24 cellular contexts compared by ENCODE assay signal in the genomic region with DNA sequence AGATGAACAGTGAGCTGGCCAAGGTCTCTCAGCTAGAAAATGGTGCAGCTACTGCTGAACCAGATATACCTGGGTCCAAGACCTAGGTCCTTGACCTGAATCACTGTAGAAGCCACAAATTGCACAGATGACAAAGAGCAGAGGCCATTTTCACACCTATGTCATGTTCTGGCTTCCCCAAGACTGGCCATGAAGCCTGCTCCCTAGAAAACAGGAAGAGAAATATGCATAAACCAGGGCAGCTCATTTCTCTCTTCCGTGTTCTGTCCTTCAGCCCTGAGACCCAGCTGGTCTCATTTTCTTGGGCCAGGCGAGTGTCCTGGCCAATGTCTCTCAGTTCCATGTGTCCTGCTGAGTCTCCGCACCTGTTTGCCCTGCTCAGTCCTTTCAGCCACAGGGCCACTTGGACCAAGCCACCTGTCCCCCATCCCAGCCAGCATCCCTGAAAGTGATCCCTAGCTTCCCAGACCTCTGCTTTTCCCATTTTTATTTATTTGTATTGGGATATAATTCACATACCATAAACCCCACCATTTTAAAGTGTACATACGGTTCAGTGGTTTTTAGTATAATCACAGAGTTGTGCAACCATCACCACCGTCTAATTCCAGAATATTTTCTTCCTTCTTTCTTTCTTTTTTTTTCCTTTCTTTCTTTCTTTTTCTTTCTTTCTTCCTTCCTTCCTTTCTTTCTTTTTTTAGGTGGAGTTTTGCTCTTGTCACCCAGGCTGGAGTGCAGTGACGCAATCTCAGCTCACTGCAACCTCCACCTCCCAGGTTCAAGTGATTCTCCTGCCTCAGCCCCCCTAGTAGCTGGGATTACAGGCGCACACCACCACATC. TPM values are rescaled to one million over a fixed set of nuclear protein-coding genes. Genes with fewer than 3 reads are reported as not detected.
DNase-seq lines count a peak whose midpoint lies in the region; ATAC-seq, FAIRE-seq and TF ChIP-seq lines count a peak whose summit lies in the region.
"Had no signal": no experiment of that assay in that cellular context is flagged by ENCODE, and none has a peak within 500 bp of the region (broad histone marks: within the 10 kb centered on the region; RNA-seq: fewer than 3 reads in every experiment).

No MANE protein-coding gene starts in this region.

- peaks cover 8% of the 10 kb centered on the region for H3K36me3 ChIP-seq in OCI-LY3 (replicated peaks; ENCODE audit: low read depth, low read length)
- H3K36me3 ChIP-seq: breast epithelium, ovary had no signal

- H3K27ac ChIP-seq in OCI-LY3 (ENCODE audit: low read length) = peak overlapping the region; percentile 22; the same call in 1 of the 2 replicates
- H3K27ac ChIP-seq: breast epithelium, GM23248, ovary had no signal

- peaks cover 17% of the 10 kb centered on the region for H3K4me1 ChIP-seq in OCI-LY3 (ENCODE audit: low read length)
- H3K4me1 ChIP-seq: breast epithelium, tibial nerve had no signal

- TF ChIP-seq POLR2A in GM12891 (IDR thresholded peaks at IDR 0.05; ENCODE audit: low read depth, low read length) = no peak

- no peak for FAIRE-seq in GM12891 (lab: Jason Lieb, UNC)

- no peaks in the 10 kb centered on the region for H3K27me3 Mint-ChIP-seq in activated CD4-positive, alpha-beta memory T cell treated with anti-CD3 and anti-CD28 coated beads, Interleukin-2, amount 10 ng/mL, durations not matched to agents 7 days and 5 days
- H3K27me3 Mint-ChIP-seq: activated naive CD8-positive, alpha-beta T cell had no signal

- peaks cover 15% of the 10 kb centered on the region for H3K9me3 Mint-ChIP-seq in activated CD4-positive, alpha-beta memory T cell treated with anti-CD3 and anti-CD28 coated beads, Interleukin-2, amount 10 ng/mL, durations not matched to agents 7 days and 5 days

- H3K79me2 ChIP-seq in OCI-LY3 (ENCODE audit: low read length) = no peaks in the 10 kb centered on the region

- peak overlapping the region; percentile 48 for H3K4me2 ChIP-seq in OCI-LY3 (ENCODE audit: low read length)

- TF ChIP-seq CTCF in GM20000 (IDR thresholded peaks at IDR 0.05; ENCODE audit: extremely low read depth, missing control alignments) = no peak
- TF ChIP-seq CTCF in OCI-LY3 (IDR thresholded peaks at IDR 0.05; ENCODE audit: low read depth, low read length) = no peak

- DNase-seq in GM12891 (ENCODE audit: insufficient read length, low spot score) (no peak), GM20000 (ENCODE audit: low spot score) (peak; percentile 56), myocyte (ENCODE audit: low read depth) (peak; percentile 12), GDM1 (lab: John Stamatoyannopoulos, UW) (no peak), mucosa of gallbladder (ENCODE audit: low spot score) (no peak)
- DNase-seq in activated CD4-positive, alpha-beta memory T cell treated with anti-CD3 and anti-CD28 coated beads, Interleukin-2, amount 10 ng/mL, durations not matched to agents 7 days and 5 days = no peak
- DNase-seq: activated CD4-positive, CD25-positive, alpha-beta regulatory T cell; activated CD8-positive, alpha-beta memory T cell treated with anti-CD3 and anti-CD28 coated beads, Interleukin-2, amount 50 U/mL, for 4 hours; DMS79 treated with DMSO at 0.1 percent for 48 hours; effector CD8-positive, alpha-beta T cell; GM23248; hippocampal formation; kidney glomerular epithelial cell; NCI-H2107; NCI-H69; ovary; RPMI8226; stimulated activated CD4-positive, alpha-beta T cell treated with anti-CD3 and anti-CD28 coated beads, Interleukin-4, amount 100 ng/mL, for 4 hours; T-helper 1 cell had no signal

- peak overlapping the region; percentile 55 for H2AFZ ChIP-seq in OCI-LY3 (ENCODE audit: low read depth, low read length)
- H2AFZ ChIP-seq: GM23248 had no signal

- H3K9me3 ChIP-seq in OCI-LY3 (ENCODE audit: insufficient read depth, low read length) = peaks cover 8% of the 10 kb centered on the region

- H4K20me1 ChIP-seq in OCI-LY3 (ENCODE audit: insufficient read depth, low read length) = no peaks in the 10 kb centered on the region

- H3K9ac ChIP-seq in OCI-LY3 (ENCODE audit: low read length) = no peak overlapping the region; the same call in 1 of the 2 replicates
- H3K9ac ChIP-seq: GM23248 had no signal

- 0 out of 2 replicates have a peak overlapping the region, but pooled peaks have one; percentile 10 for H3K4me3 ChIP-seq in OCI-LY3 (ENCODE audit: low read length)
- H3K4me3 ChIP-seq: breast epithelium, GM23248, ovary, tibial nerve had no signal

- H3K4me3 Mint-ChIP-seq in activated CD4-positive, alpha-beta memory T cell treated with anti-CD3 and anti-CD28 coated beads, Interleukin-2, amount 10 ng/mL, durations not matched to agents 7 days and 5 days = no peak overlapping the region
- H3K4me3 Mint-ChIP-seq: activated naive CD8-positive, alpha-beta T cell had no signal

- no peak for ATAC-seq in GM18861 (IDR thresholded peaks at IDR 0.05; ENCODE audit: unreplicated experiment)

- H3K27me3 ChIP-seq in OCI-LY3 (ENCODE audit: low read depth, low read length) = peaks cover 3% of the 10 kb centered on the region; the same call in 1 of the 2 replicates
- H3K27me3 ChIP-seq: breast epithelium, ovary, tibial nerve had no signal

- peaks cover 11% of the 10 kb centered on the region for H3K4me1 Mint-ChIP-seq in activated CD4-positive, alpha-beta memory T cell treated with anti-CD3 and anti-CD28 coated beads, Interleukin-2, amount 10 ng/mL, durations not matched to agents 7 days and 5 days

- H3K36me3 Mint-ChIP-seq in activated CD4-positive, alpha-beta memory T cell treated with anti-CD3 and anti-CD28 coated beads, Interleukin-2, amount 10 ng/mL, durations not matched to agents 7 days and 5 days (ENCODE audit: low read depth) = peaks cover 79% of the 10 kb centered on the region

- POLR2A ChIA-PET in activated CD4-positive, alpha-beta memory T cell treated with anti-CD3 and anti-CD28 coated beads, Interleukin-2, amount 10 ng/mL, durations not matched to agents 7 days and 5 days (lab: Charles Lee) = no interaction called here

- H3K27ac Mint-ChIP-seq in activated CD4-positive, alpha-beta memory T cell treated with anti-CD3 and anti-CD28 coated beads, Interleukin-2, amount 10 ng/mL, durations not matched to agents 7 days and 5 days = no peak overlapping the region
- H3K27ac Mint-ChIP-seq: activated naive CD8-positive, alpha-beta T cell had no signal

- CTCF ChIA-PET in activated CD4-positive, alpha-beta memory T cell treated with anti-CD3 and anti-CD28 coated beads, Interleukin-2, amount 10 ng/mL, durations not matched to agents 7 days and 5 days (lab: Charles Lee) = no interaction called here

TF ChIP-seq in GM12891, 5 proteins besides CTCF, POLR2A, EP300 and RAD21:
- TF ChIP-seq SPI1 (IDR thresholded peaks at IDR 0.05; ENCODE audit: low read depth, low read length) = peak; percentile 61
- no peak for TF ChIP-seq POLR2AphosphoS5 (IDR thresholded peaks at IDR 0.05; ENCODE audit: low read depth, low read length)
- no peak for TF ChIP-seq POU2F2 (IDR thresholded peaks at IDR 0.05; ENCODE audit: low read depth, low read length)

RNA-seq across cellular contexts. Expression of gene P2RX7, which starts 27.0 kb away (rescaled TPM):
- 0.45 TPM for polyA plus RNA-seq in GM12891 (2012; ENCODE audit: low read depth, missing spikeins)
- total RNA-seq in myocyte = 0.11 and 0.21 TPM in 2 replicates
- polyA plus RNA-seq in myocyte (2012) = 0.42 TPM
- total RNA-seq in activated CD4-positive, alpha-beta memory T cell treated with anti-CD3 and anti-CD28 coated beads, Interleukin-2, amount 10 ng/mL, durations not matched to agents 7 days and 5 days = 10 to 100 TPM; 47.0 to 49.1 TPM
- total RNA-seq in mucosa of gallbladder = 7.7 TPM

RNA-seq across cellular contexts. Expression of gene P2RX4, which starts 50.2 kb away (rescaled TPM):
- 13.0 TPM for polyA plus RNA-seq in GM12891 (2012; ENCODE audit: low read depth, missing spikeins)
- 6.0 and 6.1 TPM in 2 replicates for total RNA-seq in myocyte
- polyA plus RNA-seq in myocyte (2012) = 11.3 TPM
- 100 to 1,000 TPM; 117 to 125 TPM for total RNA-seq in activated CD4-positive, alpha-beta memory T cell treated with anti-CD3 and anti-CD28 coated beads, Interleukin-2, amount 10 ng/mL, durations not matched to agents 7 days and 5 days
- 66.6 TPM for total RNA-seq in mucosa of gallbladder

Comparison
In these comparisons a context has a peak if more than half of its experiments do, and no peak if none do; other contexts are left out.
1. DNase-seq: peak in GM20000 (single experiment) and myocyte (single experiment); none in GM12891 (single experiment), activated CD4-positive, alpha-beta memory T cell treated with anti-CD3 and anti-CD28 coated beads, Interleukin-2, amount 10 ng/mL, durations not matched to agents 7 days and 5 days (single experiment), GDM1 (single experiment) and mucosa of gallbladder (single experiment).